Comparison of ENCODE assay signal across 18 cellular contexts in the genomic region with DNA sequence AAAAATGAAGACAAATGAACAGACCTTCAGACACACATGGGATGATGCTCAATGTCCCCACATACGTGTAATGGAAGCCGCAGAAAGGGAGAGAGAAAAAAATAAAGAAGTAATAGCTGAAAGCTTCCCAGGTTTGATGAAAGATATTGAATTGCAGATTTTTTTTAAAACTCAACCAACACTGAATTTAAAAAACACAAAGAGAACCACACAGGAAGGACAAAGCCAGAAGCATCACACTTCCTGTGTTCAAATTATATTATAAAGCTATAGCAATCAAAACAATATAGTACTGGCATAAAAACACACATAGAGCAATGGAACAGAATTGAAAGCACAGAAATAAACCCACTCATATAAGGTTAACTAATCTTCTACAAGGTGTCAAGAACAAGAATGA. TPM values are rescaled to one million over a fixed set of nuclear protein-coding genes. Genes with fewer than 3 reads are reported as not detected.
"Had no signal": no experiment of that assay in that cellular context is flagged by ENCODE, and none has a peak within 500 bp of the region (broad histone marks: within the 10 kb centered on the region; RNA-seq: fewer than 3 reads in every experiment).

No MANE protein-coding gene starts in this region.

- H3K27me3 ChIP-seq: adrenal gland, ascending aorta, testis, uterus had no signal

- H3K9me3 Mint-ChIP-seq: central memory CD8-positive, alpha-beta T cell; natural killer cell treated with Interleukin-12 subunit alpha and Interleukin-12 subunit beta and Interleukin-15 and Interleukin-18, amount 100 ng/mL, for 72 hours had no signal

- H3K9me3 ChIP-seq: adrenal gland, ascending aorta, left ventricle myocardium inferior, testis, uterus had no signal

- ATAC-seq: activated CD8-positive, alpha-beta memory T cell treated with anti-CD3 and anti-CD28 coated beads, Interleukin-2, amount 10 ng/mL, durations not matched to agents 7 days and 5 days; esophagus mucosa; natural killer cell treated with Interleukin-12 subunit alpha and Interleukin-12 subunit beta and Interleukin-15 and Interleukin-18, amount 100 ng/mL, for 72 hours; SK-N-SH treated with all-trans-retinoic acid at 6 μM for 48 hours had no signal

- H3K4me3 ChIP-seq: adrenal gland, ascending aorta, left ventricle myocardium inferior, testis, uterus had no signal

- H3K27ac Mint-ChIP-seq: activated CD8-positive, alpha-beta memory T cell treated with anti-CD3 and anti-CD28 coated beads, Interleukin-2, amount 10 ng/mL, durations not matched to agents 7 days and 5 days; mesothelial cell of epicardium; natural killer cell treated with Interleukin-12 subunit alpha and Interleukin-12 subunit beta and Interleukin-15 and Interleukin-18, amount 100 ng/mL, for 72 hours; progenitor cell of endocrine pancreas had no signal

- H3K4me1 ChIP-seq: adrenal gland, ascending aorta, left ventricle myocardium inferior, testis, uterus had no signal

- H3K27ac ChIP-seq: adrenal gland, ascending aorta, left ventricle myocardium inferior, testis, uterus had no signal

- H3K36me3 Mint-ChIP-seq: activated CD8-positive, alpha-beta memory T cell treated with anti-CD3 and anti-CD28 coated beads, Interleukin-2, amount 10 ng/mL, durations not matched to agents 7 days and 5 days; mesothelial cell of epicardium; natural killer cell treated with Interleukin-12 subunit alpha and Interleukin-12 subunit beta and Interleukin-15 and Interleukin-18, amount 100 ng/mL, for 72 hours had no signal

- H3K27me3 Mint-ChIP-seq: progenitor cell of endocrine pancreas had no signal

- H3K36me3 ChIP-seq: adrenal gland, ascending aorta, left ventricle myocardium inferior, uterus had no signal

- H3K4me3 Mint-ChIP-seq: activated CD8-positive, alpha-beta memory T cell treated with anti-CD3 and anti-CD28 coated beads, Interleukin-2, amount 10 ng/mL, durations not matched to agents 7 days and 5 days; central memory CD8-positive, alpha-beta T cell; mesothelial cell of epicardium; natural killer cell treated with Interleukin-12 subunit alpha and Interleukin-12 subunit beta and Interleukin-15 and Interleukin-18, amount 100 ng/mL, for 72 hours had no signal

- DNase-seq: activated CD8-positive, alpha-beta memory T cell treated with anti-CD3 and anti-CD28 coated beads, Interleukin-2, amount 10 ng/mL, durations not matched to agents 7 days and 5 days; adrenal gland; effector memory CD4-positive, alpha-beta T cell; foreskin melanocyte; hypothalamus; left ventricle myocardium inferior; stimulated activated CD4-positive, alpha-beta T cell treated with anti-CD3 and anti-CD28 coated beads, Interleukin-4, amount 100 ng/mL, for 1 hour; testis; trophoblast cell; uterus had no signal

RNA-seq across cellular contexts. Expression of a gene that starts 26.5 kb away (rescaled TPM):
- total RNA-seq: ascending aorta; left ventricle myocardium inferior; natural killer cell treated with Interleukin-12 subunit alpha and Interleukin-12 subunit beta and Interleukin-15 and Interleukin-18, amount 100 ng/mL, for 72 hours; osteocyte had no signal
